ENCODE assay signal across 10 cellular contexts in genomic region chr1:5286244-5286643, GRCh38.
DNase-seq lines count a peak whose midpoint lies in the region; TF ChIP-seq lines count a peak whose summit lies in the region.
"Had no signal": no experiment of that assay in that cellular context is flagged by ENCODE, and none has a peak within 500 bp of the region (broad histone marks: within the 10 kb centered on the region; RNA-seq: fewer than 3 reads in every experiment).

No MANE protein-coding gene starts in this region.

- TF ChIP-seq CTCF in DOHH2 (IDR thresholded peaks at IDR 0.05; ENCODE audit: low read depth, low read length, poor library complexity, severe bottlenecking): peak; percentile 41

- no peak overlapping the region for H3K4me2 ChIP-seq in DOHH2 (ENCODE audit: low read length)

- H4K20me1 ChIP-seq in DOHH2 (ENCODE audit: control insufficient read depth, insufficient read depth, low read depth, low read length): no peaks in the 10 kb centered on the region

- no peak overlapping the region for H3K27ac ChIP-seq in DOHH2 (ENCODE audit: low read depth, low read length)

- H3K4me3 ChIP-seq in DOHH2 (ENCODE audit: low read length): no peak overlapping the region

- DNase-seq in NCI-H774 (lab: John Stamatoyannopoulos, UW) (peak; percentile 1), NCI-H1694 treated with DMSO at 0.1 percent for 48 hours (lab: John Stamatoyannopoulos, UW) (no peak), NCI-H2029 (lab: John Stamatoyannopoulos, UW) (no peak), HK-2 (ENCODE audit: unreplicated experiment) (no peak), ureter (ENCODE audit: low spot score) (no peak)
- DNase-seq in activated T-cell treated with anti-CD3 and anti-CD28 coated beads, Interleukin-2, amount 50 U/mL, for 1 hour: peak; percentile 53
- peak in 2 of 3 donors; percentile 7 to 17 for DNase-seq in stimulated activated CD4-positive, alpha-beta T cell treated with anti-CD3 and anti-CD28 coated beads, Interleukin-12 subunit alpha, Interleukin-12 subunit beta, amount 100 ng/mL, for 48 hours (ENCODE audit: low read depth in 2 of 3, low spot score in 1 of 3)
- DNase-seq: amniotic stem cell, NCI-H2227 treated with DMSO at 0.1 percent for 48 hours had no signal

- H3K27me3 ChIP-seq in DOHH2 (ENCODE audit: control insufficient read depth, low read length): no peaks in the 10 kb centered on the region

- no peaks in the 10 kb centered on the region for H3F3A ChIP-seq in DOHH2 (ENCODE audit: control insufficient read depth, insufficient read depth)

- H3K36me3 ChIP-seq in DOHH2 (ENCODE audit: control insufficient read depth, low read length): no peaks in the 10 kb centered on the region

- no peaks in the 10 kb centered on the region for H3K4me1 ChIP-seq in DOHH2 (ENCODE audit: control insufficient read depth, low read length)

- H3K9me3 ChIP-seq in DOHH2 (ENCODE audit: control insufficient read depth, insufficient read depth, low read length): no peaks in the 10 kb centered on the region

- no peaks in the 10 kb centered on the region for H3K9me2 ChIP-seq in DOHH2 (replicated peaks; ENCODE audit: control insufficient read depth, low read length)

- H3K79me2 ChIP-seq in DOHH2 (ENCODE audit: control insufficient read depth, low read length): no peaks in the 10 kb centered on the region

Comparison
In these comparisons a context has a peak if more than half of its experiments do, and no peak if none do; other contexts are left out.
1. DNase-seq: peak in NCI-H774 (single experiment), activated T-cell treated with anti-CD3 and anti-CD28 coated beads, Interleukin-2, amount 50 U/mL, for 1 hour (single experiment) and stimulated activated CD4-positive, alpha-beta T cell treated with anti-CD3 and anti-CD28 coated beads, Interleukin-12 subunit alpha, Interleukin-12 subunit beta, amount 100 ng/mL, for 48 hours (2 of 3); none in NCI-H1694 treated with DMSO at 0.1 percent for 48 hours (single experiment), NCI-H2029 (single experiment), HK-2 (single experiment) and ureter (single experiment).